ENCODE assay signal across 12 cellular contexts in the genomic region with DNA sequence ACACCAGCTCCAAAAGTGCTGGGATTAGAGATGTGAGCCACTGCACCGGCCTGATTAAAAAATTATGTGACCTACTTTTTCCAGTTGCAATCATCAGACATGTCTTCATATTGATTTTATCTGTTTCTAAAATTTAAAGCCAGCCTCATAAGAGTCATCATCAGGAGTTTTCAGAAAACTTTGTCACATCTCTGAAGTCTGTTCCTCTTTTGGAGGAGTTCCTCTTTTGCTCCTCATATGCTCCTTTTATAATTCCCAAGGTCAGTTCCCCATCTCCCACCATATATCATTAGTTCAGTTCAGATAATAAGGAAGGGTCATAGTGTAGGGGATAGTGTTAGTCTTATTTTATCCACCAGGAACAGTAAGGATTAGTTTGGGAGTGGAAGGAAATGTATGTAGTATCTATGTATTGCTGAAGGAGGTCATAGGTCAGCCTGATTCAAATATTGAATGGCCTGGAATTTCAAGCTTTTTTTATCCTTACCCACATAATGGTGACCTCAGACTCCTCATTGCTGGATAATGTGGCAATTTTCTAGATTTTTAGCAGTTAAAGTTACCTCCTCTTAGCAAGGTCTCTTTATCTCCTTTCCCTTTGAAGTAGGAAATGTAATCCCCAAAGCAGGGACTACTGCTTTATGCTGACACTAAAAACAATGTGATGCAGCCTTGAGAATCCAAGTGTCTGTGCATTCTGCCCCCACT.
DNase-seq lines count a peak whose midpoint lies in the region; ATAC-seq and TF ChIP-seq lines count a peak whose summit lies in the region.
"Had no signal": no experiment of that assay in that cellular context is flagged by ENCODE, and none has a peak within 500 bp of the region (broad histone marks: within the 10 kb centered on the region; RNA-seq: fewer than 3 reads in every experiment).

No MANE protein-coding gene starts in this region.

- H3K4me3 ChIP-seq in subcutaneous abdominal adipose tissue (ENCODE audit: low read depth in 1 of 5, low read length in 5 of 5), result peak overlapping the region in 1 of 5 donors; percentile 32
- H3K4me3 ChIP-seq: adrenal gland, lung, pancreas had no signal

- no peak for ATAC-seq in HG03196 (IDR thresholded peaks at IDR 0.05; ENCODE audit: unreplicated experiment)
- ATAC-seq: stimulated activated naive CD8-positive, alpha-beta T cell treated with anti-CD3 and anti-CD28 coated beads, Interleukin-15, amount 100 ng/mL, for 72 hours had no signal

- POLR2A ChIA-PET in RWPE1 (lab: Yijun Ruan, JAX; ENCODE audit: low non-redundant PET), result interaction anchor here (1.0 kb wide), 2 partner anchors 14 to 69 kb away, joined by 3 to 4 read pairs; partner anchors contain the start of gene DUSP14

- H3K27ac ChIP-seq in RWPE1 (peak overlapping the region; percentile 88), epithelial cell of prostate (peak overlapping the region; percentile 97), subcutaneous abdominal adipose tissue (ENCODE audit: low read depth, low read length) (peak overlapping the region; percentile 88)
- H3K27ac ChIP-seq: adrenal gland, pancreas had no signal

- no peaks in the 10 kb centered on the region for H3K27me3 ChIP-seq in subcutaneous abdominal adipose tissue (ENCODE audit: control insufficient read depth in 5 of 5, insufficient read depth in 4 of 5, low read length in 5 of 5)
- H3K27me3 ChIP-seq: adrenal gland, pancreas had no signal

- peaks cover 16 to 56% (median 31%) of the 10 kb centered on the region in 5 donors for H3K36me3 ChIP-seq in subcutaneous abdominal adipose tissue (ENCODE audit: control insufficient read depth in 5 of 5, insufficient read depth in 5 of 5, low read length in 5 of 5)

- H3K4me1 ChIP-seq in subcutaneous abdominal adipose tissue (ENCODE audit: control insufficient read depth in 5 of 5, insufficient read depth in 5 of 5, low read length in 5 of 5), result peaks cover 10 to 49% (median 38%) of the 10 kb centered on the region in 5 donors
- H3K4me1 ChIP-seq: adrenal gland, pancreas had no signal

- no peak for TF ChIP-seq CTCF in RWPE1 (conservative IDR thresholded peaks at IDR 0.05; ENCODE audit: low read depth)

- CTCF ChIA-PET in RWPE1 (lab: Yijun Ruan, JAX), result no interaction called here

- DNase-seq in HCEC 1CT (peak; percentile 44), RWPE1 (ENCODE audit: low spot score) (no peak), epithelial cell of prostate (ENCODE audit: low read depth, low spot score) (no peak), NCI-H82 treated with DMSO at 0.1 percent for 48 hours (lab: John Stamatoyannopoulos, UW; ENCODE audit: unreplicated experiment) (no peak)
- DNase-seq in stimulated activated CD4-positive, alpha-beta T cell treated with anti-CD3 and anti-CD28 coated beads, Interleukin-4, amount 100 ng/mL, for 24 hours, result no peak
- DNase-seq: adrenal gland; pancreas; stimulated activated CD4-positive, alpha-beta T cell treated with anti-CD3 and anti-CD28 coated beads, Interleukin-4, amount 100 ng/mL, for 4 hours; stimulated activated naive CD8-positive, alpha-beta T cell treated with anti-CD3 and anti-CD28 coated beads, Interleukin-15, amount 100 ng/mL, for 72 hours had no signal

- H3K9ac ChIP-seq in subcutaneous abdominal adipose tissue (ENCODE audit: low read length in 5 of 5), result peak overlapping the region in 4 of 5 donors; percentile 17 to 28 (median 20)

- H3K9me3 ChIP-seq in subcutaneous abdominal adipose tissue (ENCODE audit: control insufficient read depth in 5 of 5, low read length in 5 of 5), result no peaks in the 10 kb centered on the region
- H3K9me3 ChIP-seq: adrenal gland, pancreas had no signal
